ENCODE assay signal across 20 cellular contexts in the genomic region with DNA sequence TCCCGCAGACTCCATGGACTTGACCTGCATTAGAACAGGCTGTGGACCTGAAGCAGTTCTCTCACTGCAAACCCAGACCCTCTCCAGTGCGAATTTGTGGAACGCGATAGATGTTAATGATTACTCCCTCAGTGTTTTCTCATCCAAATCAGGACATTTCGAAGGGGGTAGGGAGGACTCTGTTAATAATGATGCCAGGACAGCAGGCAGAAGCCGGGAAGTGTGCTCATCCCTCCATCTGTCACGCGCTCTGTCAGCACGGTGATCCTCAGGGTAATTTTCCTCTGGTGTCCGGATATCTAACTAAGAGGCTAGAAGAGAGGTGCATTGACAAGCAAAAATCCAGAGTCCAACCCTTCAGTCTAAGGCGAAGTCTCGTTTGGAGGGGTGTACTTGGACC. TPM values are rescaled to one million over a fixed set of nuclear protein-coding genes. Genes with fewer than 3 reads are reported as not detected.
DNase-seq lines count a peak whose midpoint lies in the region; ATAC-seq and TF ChIP-seq lines count a peak whose summit lies in the region.
"Had no signal": no experiment of that assay in that cellular context is flagged by ENCODE, and none has a peak within 500 bp of the region (broad histone marks: within the 10 kb centered on the region; RNA-seq: fewer than 3 reads in every experiment).

No MANE protein-coding gene starts in this region.

- no peak for ATAC-seq in gastrocnemius medialis
- ATAC-seq: Right ventricle myocardium inferior had no signal

- H3K4me1 Mint-ChIP-seq in activated CD4-positive, alpha-beta T cell treated with anti-CD3 and anti-CD28 coated beads, Interleukin-2, amount 10 ng/mL, durations not matched to agents 24 days and 14 days = peaks cover 61% of the 10 kb centered on the region
- peaks cover 18% of the 10 kb centered on the region for H3K4me1 Mint-ChIP-seq in nephron progenitor cell

- in situ Hi-C loops in gastrocnemius medialis (cut with MboI; ENCODE audit: low sequenced_read_pairs in 4 of 4) = no loop called here

- intact Hi-C loops in activated CD4-positive, alpha-beta T cell treated with anti-CD3 and anti-CD28 coated beads, Interleukin-2, amount 10 ng/mL, durations not matched to agents 24 days and 14 days (cut with micrococcal nuclease) = no loop called here
- intact Hi-C loops in gastrocnemius medialis (cut with DNase I; ENCODE audit: low total_unique reads) = no loop called here

- H3K36me3 Mint-ChIP-seq in activated CD4-positive, alpha-beta T cell treated with anti-CD3 and anti-CD28 coated beads, Interleukin-2, amount 10 ng/mL, durations not matched to agents 24 days and 14 days (ENCODE audit: low read depth) = peaks cover 28% of the 10 kb centered on the region
- peaks cover 45% of the 10 kb centered on the region for H3K36me3 Mint-ChIP-seq in nephron progenitor cell (ENCODE audit: low read depth)

- H3K36me3 ChIP-seq in gastrocnemius medialis = no peaks in the 10 kb centered on the region
- H3K36me3 ChIP-seq: adrenal gland, MG63 had no signal

- no peak overlapping the region for H3K4me3 Mint-ChIP-seq in activated CD4-positive, alpha-beta T cell treated with anti-CD3 and anti-CD28 coated beads, Interleukin-2, amount 10 ng/mL, durations not matched to agents 24 days and 14 days
- no peak overlapping the region for H3K4me3 Mint-ChIP-seq in nephron progenitor cell
- H3K4me3 Mint-ChIP-seq: activated T-helper 1 cell treated with anti-CD3 and anti-CD28 coated beads, Interleukin-12 subunit alpha, Interleukin-12 subunit beta, Interleukin-2, Interleukin-4 antibody, amounts not matched to agents 30 ng/mL and 10 ng/mL and 1 ng/mL, durations not matched to agents 14 hours and 24 hours and 36 hours; endodermal cell; HFFc6; stimulated activated naive CD8-positive, alpha-beta T cell treated with anti-CD3 and anti-CD28 coated beads, Interleukin-15, Interleukin-2, amounts not matched to agents 100 ng/mL and 50 ng/mL, for 24 hours had no signal

- TF ChIP-seq CTCF in nephron progenitor cell (IDR thresholded peaks at IDR 0.05) (no peak), gastrocnemius medialis (IDR thresholded peaks at IDR 0.05 in 4 of 5, conservative IDR thresholded peaks at IDR 0.05 in 1 of 5) (no peak)

- H3K4me1 ChIP-seq in gastrocnemius medialis = peaks cover 60 to 68% of the 10 kb centered on the region in 2 donors
- H3K4me1 ChIP-seq: parathyroid adenoma had no signal

- no peaks in the 10 kb centered on the region for H3K9me3 ChIP-seq in gastrocnemius medialis
- H3K9me3 ChIP-seq: adrenal gland, left ventricle myocardium inferior, MG63 had no signal

- no peak overlapping the region for H3K27ac ChIP-seq in gastrocnemius medialis
- H3K27ac ChIP-seq: adrenal gland, left ventricle myocardium inferior, parathyroid adenoma had no signal

- no peaks in the 10 kb centered on the region for H3K9me3 Mint-ChIP-seq in activated CD4-positive, alpha-beta T cell treated with anti-CD3 and anti-CD28 coated beads, Interleukin-2, amount 10 ng/mL, durations not matched to agents 24 days and 14 days
- peaks cover 14% of the 10 kb centered on the region for H3K9me3 Mint-ChIP-seq in nephron progenitor cell
- H3K9me3 Mint-ChIP-seq: activated T-helper 1 cell treated with anti-CD3 and anti-CD28 coated beads, Interleukin-12 subunit alpha, Interleukin-12 subunit beta, Interleukin-2, Interleukin-4 antibody, amounts not matched to agents 30 ng/mL and 10 ng/mL and 1 ng/mL, durations not matched to agents 14 hours and 24 hours and 36 hours; HFFc6; stimulated activated naive CD8-positive, alpha-beta T cell treated with anti-CD3 and anti-CD28 coated beads, Interleukin-15, Interleukin-2, amounts not matched to agents 100 ng/mL and 50 ng/mL, for 24 hours had no signal

- no peak for DNase-seq in activated CD4-positive, alpha-beta T cell treated with anti-CD3 and anti-CD28 coated beads, Interleukin-2, amount 10 ng/mL, durations not matched to agents 24 days and 14 days
- DNase-seq in activated CD4-positive, alpha-beta T cell treated with anti-CD3 and anti-CD28 coated beads for 1 hour = no peak
- DNase-seq in NCI-H446 treated with DMSO at 0.1 percent for 48 hours (lab: John Stamatoyannopoulos, UW) = peak; percentile 60
- peak; percentile 26 to 85 for DNase-seq in cerebellar nuclear complex (lab: John Stamatoyannopoulos, UW)
- no peak for DNase-seq in nephron progenitor cell
- DNase-seq in NCI-H2107 (lab: John Stamatoyannopoulos, UW) = no peak
- DNase-seq in iPS-NIHi11 (ENCODE audit: low spot score) = no peak
- DNase-seq in gastrocnemius medialis = no peak
- DNase-seq: activated CD4-positive, alpha-beta T cell treated with anti-CD3 and anti-CD28 coated beads for 4 hours; adrenal gland; endodermal cell; HFFc6; left ventricle myocardium inferior; MG63; NCI-H1930; NCI-H526 had no signal

- TF ChIP-seq POLR2A in gastrocnemius medialis (IDR thresholded peaks at IDR 0.05) = no peak

- H3K27ac Mint-ChIP-seq in activated CD4-positive, alpha-beta T cell treated with anti-CD3 and anti-CD28 coated beads, Interleukin-2, amount 10 ng/mL, durations not matched to agents 24 days and 14 days = peak overlapping the region; percentile 50
- H3K27ac Mint-ChIP-seq in nephron progenitor cell = peak overlapping the region; percentile 67
- H3K27ac Mint-ChIP-seq: endodermal cell, HFFc6 had no signal

- no peak overlapping the region for H3K4me3 ChIP-seq in gastrocnemius medialis
- H3K4me3 ChIP-seq: adrenal gland, left ventricle myocardium inferior, MG63 had no signal

- H3K27me3 Mint-ChIP-seq in activated CD4-positive, alpha-beta T cell treated with anti-CD3 and anti-CD28 coated beads, Interleukin-2, amount 10 ng/mL, durations not matched to agents 24 days and 14 days = no peaks in the 10 kb centered on the region
- peaks cover 3% of the 10 kb centered on the region for H3K27me3 Mint-ChIP-seq in nephron progenitor cell (ENCODE audit: low read depth, poor library complexity)
- H3K27me3 Mint-ChIP-seq: stimulated activated naive CD8-positive, alpha-beta T cell treated with anti-CD3 and anti-CD28 coated beads, Interleukin-15, Interleukin-2, amounts not matched to agents 100 ng/mL and 50 ng/mL, for 24 hours had no signal

- no peaks in the 10 kb centered on the region for H3K27me3 ChIP-seq in gastrocnemius medialis
- H3K27me3 ChIP-seq: adrenal gland, MG63 had no signal

RNA-seq across cellular contexts. Expression of a gene that starts 18.8 kb away (rescaled TPM):
- total RNA-seq in activated CD4-positive, alpha-beta T cell treated with anti-CD3 and anti-CD28 coated beads, Interleukin-2, amount 10 ng/mL, durations not matched to agents 24 days and 14 days = 150 and 153 TPM in 2 replicates
- total RNA-seq in gastrocnemius medialis = 100 to 1,000 TPM; 123 to 296 (median 217) TPM

Comparison
In these comparisons a context has a peak if more than half of its experiments do, and no peak if none do; other contexts are left out.
1. DNase-seq: peak in NCI-H446 treated with DMSO at 0.1 percent for 48 hours (single experiment) and cerebellar nuclear complex (2 of 2); none in activated CD4-positive, alpha-beta T cell treated with anti-CD3 and anti-CD28 coated beads, Interleukin-2, amount 10 ng/mL, durations not matched to agents 24 days and 14 days (single experiment), activated CD4-positive, alpha-beta T cell treated with anti-CD3 and anti-CD28 coated beads for 1 hour (single experiment), nephron progenitor cell (single experiment), NCI-H2107 (single experiment), iPS-NIHi11 (single experiment) and gastrocnemius medialis (0 of 2).